ENCODE assay signal across 8 cellular contexts in the genomic region with DNA sequence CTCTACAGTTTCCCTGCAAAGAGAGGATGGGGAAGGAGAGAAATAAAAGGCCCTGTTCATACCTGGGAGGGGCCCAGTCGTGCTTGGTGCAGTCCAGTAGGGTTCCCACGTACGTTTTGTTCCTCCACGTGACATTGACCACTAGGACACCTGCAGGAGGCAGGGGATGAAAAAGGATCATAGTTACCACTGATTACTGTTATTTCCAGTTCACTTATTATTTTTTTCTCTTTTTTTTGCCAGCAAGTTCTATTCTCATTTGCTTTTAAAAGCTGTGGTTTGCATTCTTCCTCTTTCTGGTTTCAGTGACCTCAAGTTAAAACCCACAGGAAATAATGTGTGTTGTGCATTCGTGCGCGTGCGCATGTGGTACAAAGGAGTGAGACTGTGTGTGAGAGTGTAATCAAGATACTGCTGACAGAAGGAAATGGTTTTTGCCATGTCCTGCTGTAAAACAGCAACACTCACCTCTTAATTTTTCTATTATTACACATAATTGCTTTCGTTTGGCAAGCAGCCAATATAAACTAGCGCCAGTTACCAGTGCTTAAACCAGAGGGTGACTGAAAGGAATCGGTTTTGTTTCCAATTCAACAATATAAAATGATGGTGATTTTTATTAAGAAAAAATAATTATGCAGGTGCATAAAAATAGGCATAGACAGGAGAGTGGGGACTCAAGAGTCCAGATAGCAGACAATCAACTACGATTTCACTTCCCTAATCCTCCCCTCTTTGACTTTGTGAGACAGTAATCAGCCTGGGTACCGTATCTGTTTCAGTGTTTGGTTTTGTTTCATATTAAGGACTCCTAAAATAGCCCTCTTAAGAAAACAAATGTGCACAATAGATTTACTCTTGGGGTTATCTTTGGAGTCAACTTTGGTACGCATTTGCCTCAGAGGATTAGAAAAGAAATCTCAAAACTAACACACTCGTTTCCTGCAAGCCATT.
DNase-seq lines count a peak whose midpoint lies in the region; ATAC-seq, FAIRE-seq and TF ChIP-seq lines count a peak whose summit lies in the region.

No MANE protein-coding gene starts in this region.

- TF ChIP-seq CTCF in GM10266 (IDR thresholded peaks at IDR 0.05; ENCODE audit: control insufficient read depth, insufficient read depth, low read depth, missing control alignments) (no peak), D721Med (IDR thresholded peaks at IDR 0.05; ENCODE audit: insufficient read depth, missing control alignments) (no peak)

- H3K4me3 ChIP-seq in right cardiac atrium (ENCODE audit: low read length), result peak overlapping the region; percentile 20

- WGBS in right cardiac atrium, result 11% methylated on average over 15 of the region's 15 CpGs

- H3K27ac ChIP-seq in angular gyrus (ENCODE audit: low read depth, low read length), result peak overlapping the region; percentile 8
- H3K27ac ChIP-seq in right cardiac atrium (ENCODE audit: low read length), result peak overlapping the region; percentile 78

- intact Hi-C loops in right cardiac atrium (cut with DNase I), result loop anchor here in 3 of 4 donors (5.0 to 10.0 kb wide), 5 partner anchors 92 to 305 kb away; a partner anchor contains a TSS

- FAIRE-seq in D721Med (lab: Jason Lieb, UNC), result no peak

- peak; percentile 65 for ATAC-seq in HG02571 (IDR thresholded peaks at IDR 0.05; ENCODE audit: unreplicated experiment)
- ATAC-seq in right cardiac atrium, result peak; percentile 50 to 76

- DNase-seq in GM10266 (ENCODE audit: extremely low spot score) (peak; percentile 83), NCI-H1092 treated with DMSO at 0.1 percent for 48 hours (lab: John Stamatoyannopoulos, UW) (peak; percentile 90), T follicular helper cell (ENCODE audit: low read depth) (peak; percentile 52), right cardiac atrium (peak; percentile 65 to 88 (median 88)), D721Med (ENCODE audit: insufficient read length, low spot score) (no peak)
- peak; percentile 47 to 50 for DNase-seq in stimulated activated CD4-positive, alpha-beta T cell treated with anti-CD3 and anti-CD28 coated beads, Interleukin-15, amount 100 ng/mL, for 48 hours (ENCODE audit: low read depth in 2 of 2)

- H3K4me1 ChIP-seq in right cardiac atrium (ENCODE audit: control insufficient read depth, insufficient read depth, low read length), result peaks cover 24% of the 10 kb centered on the region

- no peaks in the 10 kb centered on the region for H3K9me3 ChIP-seq in right cardiac atrium (ENCODE audit: control insufficient read depth, low read length)

- H3K27me3 ChIP-seq in right cardiac atrium (ENCODE audit: control insufficient read depth, insufficient read depth), result no peaks in the 10 kb centered on the region
